In the genomic region with DNA sequence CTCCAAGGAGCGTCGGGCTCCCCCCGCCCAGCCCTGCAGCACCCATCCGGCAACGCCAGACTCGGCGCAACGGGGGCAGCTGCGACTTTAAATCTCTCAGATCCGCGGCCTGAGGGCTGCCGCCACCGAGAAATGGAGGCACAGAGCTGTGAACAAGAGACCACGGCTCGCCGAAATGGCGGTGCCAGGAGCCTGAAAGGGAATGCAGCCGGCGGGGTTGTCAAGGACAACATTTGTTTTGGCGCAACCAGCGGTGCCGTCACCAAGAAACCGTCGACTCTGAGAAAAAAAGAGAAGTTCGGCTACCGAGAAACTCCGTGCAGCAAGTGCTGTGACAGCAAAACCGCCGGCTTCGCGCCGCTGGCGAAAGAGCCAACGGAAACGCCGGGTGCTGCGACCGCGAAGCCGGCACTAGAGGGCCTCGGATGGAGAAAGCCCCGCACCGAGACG, we compare ENCODE assay signal across 8 cellular contexts. TPM values are rescaled to one million over a fixed set of nuclear protein-coding genes. Genes with fewer than 3 reads are reported as not detected.
DNase-seq lines count a peak whose midpoint lies in the region; ATAC-seq and TF ChIP-seq lines count a peak whose summit lies in the region.

No MANE protein-coding gene starts in this region.

- intact Hi-C loops in breast epithelium (cut with DNase I; ENCODE audit: low total_unique reads): no loop called here

- peak; percentile 27 for ATAC-seq in HG02763 (IDR thresholded peaks at IDR 0.05; ENCODE audit: unreplicated experiment)

- no peaks in the 10 kb centered on the region for H3K4me1 ChIP-seq in breast epithelium

- peak; percentile 20 for TF ChIP-seq CTCF in GM13977 (IDR thresholded peaks at IDR 0.05; ENCODE audit: extremely low read depth, insufficient read depth, missing control alignments)
- TF ChIP-seq CTCF in breast epithelium (IDR thresholded peaks at IDR 0.05): no peak

- in situ Hi-C loops in GM13977 (cut with MboI; ENCODE audit: low pct_unique_long_range_greater_than_20kb, low sequenced_read_pairs, unreplicated experiment): no loop called here

- peak; percentile 66 for DNase-seq in GM13977 (ENCODE audit: low spot score)
- DNase-seq in NCI-H146 treated with DMSO at 0.1 percent for 48 hours (lab: John Stamatoyannopoulos, UW; ENCODE audit: unreplicated experiment): peak; percentile 41
- peak; percentile 81 for DNase-seq in UCSD-AML1 (lab: John Stamatoyannopoulos, UW; ENCODE audit: unreplicated experiment)
- DNase-seq in breast epithelium (ENCODE audit: low spot score in 2 of 2): peak in 1 of 2 donors; percentile 73
- peak; percentile 57 for DNase-seq in kidney glomerular epithelial cell (lab: John Stamatoyannopoulos, UW)
- DNase-seq in stimulated activated CD4-positive, alpha-beta T cell treated with anti-CD3 and anti-CD28 coated beads, Interleukin-2, amount 100 ng/mL, for 24 hours: peak; percentile 75 to 78
- no peak for DNase-seq in 8988T

- H3K36me3 ChIP-seq in breast epithelium: no peaks in the 10 kb centered on the region

- H3K27ac ChIP-seq in breast epithelium: peak overlapping the region; percentile 92 to 97

- no peaks in the 10 kb centered on the region for H3K27me3 ChIP-seq in breast epithelium

- H3K4me3 ChIP-seq in breast epithelium: peak overlapping the region; percentile 68 to 87 (median 75)

- peak; percentile 18 for TF ChIP-seq POLR2A in breast epithelium (IDR thresholded peaks at IDR 0.05)

- no peaks in the 10 kb centered on the region for H3K9me3 ChIP-seq in breast epithelium

RNA-seq across cellular contexts. Expression of a gene that starts 2.1 kb away (rescaled TPM):
- 1 to 10 TPM; 3.2 to 5.4 (median 4.6) TPM for total RNA-seq in breast epithelium
